In genomic region chr17:7748098-7748775, GRCh38 we compare ENCODE assay signal across 19 cellular contexts. TPM values are rescaled to one million over a fixed set of nuclear protein-coding genes. Genes with fewer than 3 reads are reported as not detected.
DNase-seq lines count a peak whose midpoint lies in the region; TF ChIP-seq lines count a peak whose summit lies in the region.
"Had no signal": no experiment of that assay in that cellular context is flagged by ENCODE, and none has a peak within 500 bp of the region (broad histone marks: within the 10 kb centered on the region; RNA-seq: fewer than 3 reads in every experiment).

No MANE protein-coding gene starts in this region.

- H3K36me3 ChIP-seq in urinary bladder (ENCODE audit: insufficient read depth) (no peaks in the 10 kb centered on the region), tibial nerve (no peaks in the 10 kb centered on the region)
- H3K36me3 ChIP-seq: neutrophil, right lobe of liver had no signal

- TF ChIP-seq POLR2A in tibial nerve (IDR thresholded peaks at IDR 0.05): no peak

- TF ChIP-seq EP300 in tibial nerve (IDR thresholded peaks at IDR 0.05): no peak

- H3K27me3 ChIP-seq in tibial nerve: no peaks in the 10 kb centered on the region
- H3K27me3 ChIP-seq: right lobe of liver, testis had no signal

- H3K4me1 ChIP-seq in urinary bladder (ENCODE audit: insufficient read depth): no peaks in the 10 kb centered on the region
- peaks cover 0 to 6% (median 0%) of the 10 kb centered on the region in 4 donors for H3K4me1 ChIP-seq in tibial nerve
- H3K4me1 ChIP-seq: right lobe of liver, testis had no signal

- no peak overlapping the region for H3K27ac Mint-ChIP-seq in type B pancreatic cell
- H3K27ac Mint-ChIP-seq: activated T-helper 17 cell treated with anti-CD3 and anti-CD28 coated beads, Interleukin-2, amount 50 U/mL, for 72 hours; CD14-positive monocyte had no signal

- H3K27me3 Mint-ChIP-seq in type B pancreatic cell: peaks cover 4% of the 10 kb centered on the region

- WGBS in urinary bladder: 42% methylated on average over 10 of the region's 10 CpGs
- 65 to 68% methylated on average over 10 of the region's 10 CpGs for WGBS in tibial nerve, 2 donors

- TF ChIP-seq CTCF in tibial nerve (IDR thresholded peaks at IDR 0.05) (no peak), type B pancreatic cell (conservative IDR thresholded peaks at IDR 0.05) (no peak)

- no peaks in the 10 kb centered on the region for H3K9me3 Mint-ChIP-seq in type B pancreatic cell
- H3K9me3 Mint-ChIP-seq: activated T-helper 17 cell treated with anti-CD3 and anti-CD28 coated beads, Interleukin-2, amount 50 U/mL, for 72 hours had no signal

- H3K4me3 ChIP-seq in urinary bladder (ENCODE audit: low read depth, low read length): no peak overlapping the region
- H3K4me3 ChIP-seq in tibial nerve: no peak overlapping the region
- H3K4me3 ChIP-seq: right lobe of liver, testis had no signal

- H3K4me3 Mint-ChIP-seq in type B pancreatic cell: no peak overlapping the region
- H3K4me3 Mint-ChIP-seq: activated T-helper 17 cell treated with anti-CD3 and anti-CD28 coated beads, Interleukin-2, amount 50 U/mL, for 72 hours; CD14-positive monocyte had no signal

- H3K27ac ChIP-seq in urinary bladder (ENCODE audit: low read depth): peak overlapping the region; percentile 16
- no peak overlapping the region for H3K27ac ChIP-seq in tibial nerve
- H3K27ac ChIP-seq: 22Rv1, neutrophil, right lobe of liver, testis had no signal

- no peaks in the 10 kb centered on the region for H3K36me3 Mint-ChIP-seq in type B pancreatic cell

- peaks cover 9% of the 10 kb centered on the region for H3K4me1 Mint-ChIP-seq in type B pancreatic cell (ENCODE audit: unreplicated experiment)
- H3K4me1 Mint-ChIP-seq: activated T-helper 17 cell treated with anti-CD3 and anti-CD28 coated beads, Interleukin-2, amount 50 U/mL, for 72 hours had no signal

- peaks cover 0 to 2% (median 0%) of the 10 kb centered on the region in 4 donors for H3K9me3 ChIP-seq in tibial nerve
- H3K9me3 ChIP-seq: neutrophil, right lobe of liver, testis had no signal

- DNase-seq in DMS 273 (lab: John Stamatoyannopoulos, UW; ENCODE audit: unreplicated experiment): peak; percentile 12
- no peak for DNase-seq in DMS 273 treated with DMSO at 0.1 percent for 48 hours (lab: John Stamatoyannopoulos, UW)
- peak; percentile 86 for DNase-seq in amniotic epithelial cell (ENCODE audit: low read depth)
- DNase-seq in iris pigment epithelial cell (ENCODE audit: low read depth): peak; percentile 34
- no peak for DNase-seq in NCI-H1417 treated with DMSO at 0.1 percent for 48 hours (lab: John Stamatoyannopoulos, UW)
- no peak for DNase-seq in tibial nerve (ENCODE audit: low spot score in 2 of 2)
- DNase-seq in type B pancreatic cell (ENCODE audit: extremely low spot score, unreplicated experiment): no peak
- DNase-seq: DND-41; NCI-H1048; NCI-H69; right lobe of liver; stimulated activated CD4-positive, alpha-beta T cell treated with anti-CD3 and anti-CD28 coated beads, Interleukin-4, amount 100 ng/mL, for 24 hours; stimulated activated CD8-positive, alpha-beta memory T cell treated with anti-CD3 and anti-CD28 coated beads, Interleukin-4, amount 100 ng/mL, for 48 hours; testis had no signal

RNA-seq across cellular contexts. Expression of gene DNAH2, which starts 30.7 kb away (rescaled TPM):
- total RNA-seq in urinary bladder: 0.11 TPM
- 0.16 TPM for polyA plus RNA-seq in urinary bladder
- 1 to 10 TPM in 1 of 4 donors, under 1 TPM in 3; under 0.01 to 1.4 (median under 0.01) TPM for total RNA-seq in tibial nerve
- total RNA-seq in type B pancreatic cell (ENCODE audit: low replicate concordance): 0.10 and 1.0 TPM in 2 replicates

RNA-seq across cellular contexts. Expression of gene EFNB3, which starts 43.2 kb away (rescaled TPM):
- total RNA-seq in urinary bladder (3.3 TPM), tibial nerve (under 1 TPM in 2 of 4 donors, not detected in 2; 0.20 to 0.21 TPM), type B pancreatic cell (ENCODE audit: low replicate concordance) (11.4 and 79.5 TPM in 2 replicates)
- 0.86 TPM for polyA plus RNA-seq in urinary bladder
- total RNA-seq: activated T-helper 17 cell treated with anti-CD3 and anti-CD28 coated beads, Interleukin-2, amount 50 U/mL, for 72 hours had no signal
- polyA plus RNA-seq: CD14-positive monocyte had no signal

RNA-seq across cellular contexts. Expression of gene WRAP53, which starts 60.0 kb away (rescaled TPM):
- total RNA-seq in urinary bladder (4.1 TPM), tibial nerve (1 to 10 TPM; 3.6 to 8.0 (median 4.8) TPM), type B pancreatic cell (ENCODE audit: low replicate concordance) (10.2 and 22.1 TPM in 2 replicates)
- 7.7 TPM for polyA plus RNA-seq in urinary bladder

Comparison
In these comparisons a context has a peak if more than half of its experiments do, and no peak if none do; other contexts are left out.
1. DNase-seq: peak in DMS 273 (single experiment), amniotic epithelial cell (single experiment) and iris pigment epithelial cell (single experiment); none in DMS 273 treated with DMSO at 0.1 percent for 48 hours (single experiment), NCI-H1417 treated with DMSO at 0.1 percent for 48 hours (single experiment), tibial nerve (0 of 2) and type B pancreatic cell (single experiment).